18 cellular contexts compared by ENCODE assay signal in genomic region chr5:41968153-41968723, GRCh38. TPM values are rescaled to one million over a fixed set of nuclear protein-coding genes. Genes with fewer than 3 reads are reported as not detected.
A peak's percentile ranks its signal among the peaks of the same experiment; 100 is the strongest.
DNase-seq lines count a peak whose midpoint lies in the region; ATAC-seq, FAIRE-seq and TF ChIP-seq lines count a peak whose summit lies in the region.
"Had no signal": no experiment of that assay in that cellular context is flagged by ENCODE, and none has a peak within 500 bp of the region (broad histone marks: within the 10 kb centered on the region; RNA-seq: fewer than 3 reads in every experiment).

No MANE protein-coding gene starts in this region.

- no peak for TF ChIP-seq RAD21 in K562 (CRISPR knock-in tag; conservative IDR thresholded peaks at IDR 0.05 in 1 of 2, IDR thresholded peaks at IDR 0.05 in 1 of 2)

- no peak overlapping the region for H3K27ac Mint-ChIP-seq in neural crest cell (ENCODE audit: unreplicated experiment)
- no peak overlapping the region for H3K27ac Mint-ChIP-seq in activated CD8-positive, alpha-beta T cell treated with anti-CD3 and anti-CD28 coated beads for 36 hours
- H3K27ac Mint-ChIP-seq: dendritic cell treated with granulocyte-macrophage colony-stimulating factor and Interleukin-4, amounts not matched to agents 40 ng/mL and 50 ng/mL, for 4 days had no signal

- H4K20me1 ChIP-seq in DOHH2 (ENCODE audit: control insufficient read depth, insufficient read depth, low read depth, low read length) (no peaks in the 10 kb centered on the region), K562 (replicated peaks; ENCODE audit: control insufficient read depth, insufficient read depth, low read length) (no peaks in the 10 kb centered on the region)
- H4K20me1 ChIP-seq: BLaER1 had no signal

- no peaks in the 10 kb centered on the region for H3K9me3 ChIP-seq in DOHH2 (ENCODE audit: control insufficient read depth, insufficient read depth, low read length)
- no peaks in the 10 kb centered on the region for H3K9me3 ChIP-seq in K562 (replicated peaks; ENCODE audit: control insufficient read depth, insufficient read depth, low read depth, low read length)
- H3K9me3 ChIP-seq: BLaER1, ovary had no signal

- TF ChIP-seq CTCF in DOHH2 (IDR thresholded peaks at IDR 0.05; ENCODE audit: low read depth, low read length, poor library complexity, severe bottlenecking) (peak; percentile 26), HFF-Myc (IDR thresholded peaks at IDR 0.05; ENCODE audit: low read depth, low read length, missing control alignments) (peak; percentile 20), K562 (IDR thresholded peaks at IDR 0.05 in 2 of 3, conservative IDR thresholded peaks at IDR 0.05 in 1 of 3; ENCODE audit: insufficient read depth in 2 of 3, low read depth in 1 of 3, low read length in 3 of 3) (peak; percentile 7 to 38 (median 27); a peak in 2 of 6 replicates), neural crest cell (conservative IDR thresholded peaks at IDR 0.05) (peak; percentile 35)
- no peak for TF ChIP-seq CTCF in activated CD8-positive, alpha-beta T cell treated with anti-CD3 and anti-CD28 coated beads for 36 hours (IDR thresholded peaks at IDR 0.05)

- H3K4me2 ChIP-seq in DOHH2 (ENCODE audit: low read length) (no peak overlapping the region), K562 (ENCODE audit: insufficient read depth, low read length) (no peak overlapping the region)
- H3K4me2 ChIP-seq: BLaER1 had no signal

- DNase-seq in HFF-Myc (ENCODE audit: extremely low read depth, low read depth) (no peak), K562 (ENCODE audit: extremely low read depth in 1 of 4, low spot score in 3 of 4) (peak in 1 of 4 experiments; percentile 20), neural crest cell (ENCODE audit: low read depth, low spot score) (no peak), iPS-NIHi7 (ENCODE audit: extremely low spot score) (no peak), superior temporal gyrus (ENCODE audit: extremely low spot score) (no peak)
- DNase-seq in activated CD8-positive, alpha-beta T cell treated with anti-CD3 and anti-CD28 coated beads for 36 hours = no peak
- DNase-seq: lower lobe of right lung; NCI-H1092 treated with DMSO at 0.1 percent for 48 hours; NCI-H2107; NCI-H526; ovary; SHP77 treated with DMSO at 0.1 percent for 48 hours; stimulated activated CD4-positive, alpha-beta T cell treated with anti-CD3 and anti-CD28 coated beads, Interleukin-4, amount 100 ng/mL, for 24 hours; T-helper 2 cell had no signal

- WGBS in K562 (ENCODE audit: insufficient coverage, low coverage, missing lambda C conversion rate) = 48% methylated on average over 22 of the region's 22 CpGs

- peaks cover 3% of the 10 kb centered on the region for H3K9me3 Mint-ChIP-seq in neural crest cell
- peaks cover 6% of the 10 kb centered on the region for H3K9me3 Mint-ChIP-seq in activated CD8-positive, alpha-beta T cell treated with anti-CD3 and anti-CD28 coated beads for 36 hours

- H3K36me3 Mint-ChIP-seq in neural crest cell (ENCODE audit: low read depth) = no peaks in the 10 kb centered on the region
- no peaks in the 10 kb centered on the region for H3K36me3 Mint-ChIP-seq in activated CD8-positive, alpha-beta T cell treated with anti-CD3 and anti-CD28 coated beads for 36 hours (ENCODE audit: low read depth)

- H3K27ac ChIP-seq in DOHH2 (ENCODE audit: low read depth, low read length) = no peak overlapping the region
- no peak overlapping the region for H3K27ac ChIP-seq in K562 (ENCODE audit: extremely low read depth, low read depth, low read length)
- H3K27ac ChIP-seq: BLaER1, lower lobe of right lung, ovary had no signal

- H3K9me1 ChIP-seq in K562 (ENCODE audit: control insufficient read depth, insufficient read depth, low read length) = no peaks in the 10 kb centered on the region

- TF ChIP-seq EP300 in K562 (IDR thresholded peaks at IDR 0.05; ENCODE audit: low read length) = no peak

- no peaks in the 10 kb centered on the region for H3K4me1 ChIP-seq in DOHH2 (ENCODE audit: control insufficient read depth, low read length)
- H3K4me1 ChIP-seq in K562 (replicated peaks in 1 of 2; ENCODE audit: control insufficient read depth in 2 of 2, insufficient read depth in 2 of 2, low read length in 2 of 2) = 0 out of 5 replicates have a peak, but pooled peaks cover 0 to 3% of the 10 kb centered on the region in 2 experiments
- H3K4me1 ChIP-seq: BLaER1, lower lobe of right lung had no signal

- H2AFZ ChIP-seq in K562 (ENCODE audit: low read depth, low read length) = no peak overlapping the region

- H3K36me3 ChIP-seq in DOHH2 (ENCODE audit: control insufficient read depth, low read length) (no peaks in the 10 kb centered on the region), K562 (ENCODE audit: control insufficient read depth, insufficient read depth, low read length) (no peaks in the 10 kb centered on the region)
- H3K36me3 ChIP-seq: BLaER1, lower lobe of right lung, ovary had no signal

- H3K9me2 ChIP-seq in DOHH2 (replicated peaks; ENCODE audit: control insufficient read depth, low read length) = no peaks in the 10 kb centered on the region

- no peak overlapping the region for H3K4me3 ChIP-seq in DOHH2 (ENCODE audit: low read length)
- no peak overlapping the region for H3K4me3 ChIP-seq in HFF-Myc (replicated peaks; ENCODE audit: low read depth, low read length)
- no peak overlapping the region for H3K4me3 ChIP-seq in K562
- H3K4me3 ChIP-seq: BLaER1, lower lobe of right lung, ovary had no signal

- FAIRE-seq in K562 (lab: Jason Lieb, UNC) = no peak
- FAIRE-seq: H54 had no signal

- H3F3A ChIP-seq in DOHH2 (ENCODE audit: control insufficient read depth, insufficient read depth) = no peaks in the 10 kb centered on the region

- no peaks in the 10 kb centered on the region for H3K4me1 Mint-ChIP-seq in neural crest cell
- no peaks in the 10 kb centered on the region for H3K4me1 Mint-ChIP-seq in activated CD8-positive, alpha-beta T cell treated with anti-CD3 and anti-CD28 coated beads for 36 hours (ENCODE audit: low read depth)

- no peaks in the 10 kb centered on the region for H3K79me2 ChIP-seq in DOHH2 (ENCODE audit: control insufficient read depth, low read length)
- H3K79me2 ChIP-seq in K562 (ENCODE audit: control insufficient read depth, insufficient read depth, low read length) = no peaks in the 10 kb centered on the region

- TF ChIP-seq POLR2A in K562 (conservative IDR thresholded peaks at IDR 0.05) = no peak

- POLR2A ChIA-PET in K562 (lab: Yijun Ruan, JAX) = no interaction called here
- POLR2A ChIA-PET in activated CD8-positive, alpha-beta T cell treated with anti-CD3 and anti-CD28 coated beads for 36 hours (lab: Charles Lee) = no interaction called here

- in situ Hi-C loops in K562 (cut with MboI) = no loop called here

- no peak overlapping the region for H3K4me3 Mint-ChIP-seq in neural crest cell
- H3K4me3 Mint-ChIP-seq in activated CD8-positive, alpha-beta T cell treated with anti-CD3 and anti-CD28 coated beads for 36 hours = no peak overlapping the region
- H3K4me3 Mint-ChIP-seq: dendritic cell treated with granulocyte-macrophage colony-stimulating factor and Interleukin-4, amounts not matched to agents 40 ng/mL and 50 ng/mL, for 4 days had no signal

- H3K27me3 ChIP-seq in DOHH2 (ENCODE audit: control insufficient read depth, low read length) (no peaks in the 10 kb centered on the region), K562 (ENCODE audit: control insufficient read depth in 2 of 2, insufficient read depth in 2 of 2, low read length in 2 of 2) (no peaks in the 10 kb centered on the region)
- H3K27me3 ChIP-seq: BLaER1, ovary had no signal

- BruUV-seq in K562 (replicated peaks; lab: Mats Ljungman, UMichigan) = no TSS peak

- CTCF ChIA-PET in K562 (lab: Yijun Ruan, JAX; ENCODE audit: low intra/inter-chr PET ratio) = no interaction called here
- CTCF ChIA-PET in activated CD8-positive, alpha-beta T cell treated with anti-CD3 and anti-CD28 coated beads for 36 hours (lab: Charles Lee) = interaction anchor here (1.1 kb wide), 1 partner anchor 37 kb away, joined by 3 read pairs; no protein-coding TSS in a partner anchor

- no peak overlapping the region for H3K9ac ChIP-seq in K562 (ENCODE audit: insufficient read depth in 1 of 2, low read depth in 2 of 2, low read length in 2 of 2)
- H3K9ac ChIP-seq: BLaER1 had no signal

- peak; percentile 41; the same call in 2 of the 3 replicates for ATAC-seq in K562
- no peak for ATAC-seq in activated CD8-positive, alpha-beta T cell treated with anti-CD3 and anti-CD28 coated beads for 36 hours
- ATAC-seq: lower lobe of right lung had no signal

- H3K27me3 Mint-ChIP-seq in neural crest cell (ENCODE audit: low read depth) = no peaks in the 10 kb centered on the region
- peaks cover 2% of the 10 kb centered on the region for H3K27me3 Mint-ChIP-seq in activated CD8-positive, alpha-beta T cell treated with anti-CD3 and anti-CD28 coated beads for 36 hours
- H3K27me3 Mint-ChIP-seq: dendritic cell treated with granulocyte-macrophage colony-stimulating factor and Interleukin-4, amounts not matched to agents 40 ng/mL and 50 ng/mL, for 4 days had no signal

- intact Hi-C loops in K562 (cut with micrococcal nuclease) = no loop called here
- intact Hi-C loops in activated CD8-positive, alpha-beta T cell treated with anti-CD3 and anti-CD28 coated beads for 36 hours (cut with micrococcal nuclease) = no loop called here

RNA-seq across cellular contexts. Expression of gene FBXO4, which starts 43.2 kb away (rescaled TPM):
- total RNA-seq in K562 (2011; cell fraction: chromatin; rRNA removed; ENCODE audit: low replicate concordance) = 9.4 and 30.6 TPM in 2 replicates
- total RNA-seq in K562 (2011; cell fraction: nucleolus; rRNA removed) = 7.9 and 8.7 TPM in 2 replicates
- 20.8 and 29.9 TPM in 2 replicates for total RNA-seq in K562 (2011; cell fraction: nucleoplasm; rRNA removed)
- total RNA-seq in K562 (2014; rRNA removed) = 17.1 and 18.3 TPM in 2 replicates
- 21.0 and 24.9 TPM in 2 replicates for total RNA-seq in K562 (2014; rRNA removed; fragmentation: Illumina TruSeq; extraction: Trizol)
- total RNA-seq in K562 (2015; rRNA removed; fragmentation: Illumina TruSeq; extraction: Trizol) = 18.9 and 19.6 TPM in 2 replicates
- 15.1 and 19.6 TPM in 2 replicates for total RNA-seq in K562 (2021)
- polyA plus RNA-seq in K562 (2011; rRNA removed) = 31.2 and 33.4 TPM in 2 replicates
- polyA plus RNA-seq in K562 (2011; cell fraction: cytosol; rRNA removed) = 7.6 and 22.2 TPM in 2 replicates
- polyA plus RNA-seq in K562 (2011; cell fraction: nucleus; rRNA removed) = 11.7 and 19.2 TPM in 2 replicates
- 11.3 and 23.0 TPM in 2 replicates for polyA plus RNA-seq in K562 (2012)
- 19.0 and 19.3 TPM in 2 replicates for polyA plus RNA-seq in K562 (2014; fragmentation: Illumina TruSeq; extraction: Trizol)
- 1 to 10 TPM; 5.9 to 8.2 TPM for polyA plus RNA-seq in K562 (2014; fragmentation: Nextera tagmentation; extraction: Ambion mirVana)
- polyA plus RNA-seq in K562 (2014; rRNA removed) = 19.7 and 20.4 TPM in 2 replicates
- polyA minus RNA-seq in K562 (2011; rRNA and poly(A)+ RNA removed) = 29.8 and 38.5 TPM in 2 replicates
- 10.0 and 10.7 TPM in 2 replicates for polyA minus RNA-seq in K562 (2011; cell fraction: cytosol; rRNA and poly(A)+ RNA removed)
- polyA minus RNA-seq in K562 (2011; cell fraction: nucleus; rRNA and poly(A)+ RNA removed) = 12.8 and 29.5 TPM in 2 replicates
- 9.1 and 10.1 TPM in 2 replicates for total RNA-seq in neural crest cell
- total RNA-seq in activated CD8-positive, alpha-beta T cell treated with anti-CD3 and anti-CD28 coated beads for 36 hours = 10 to 100 TPM; 18.5 to 21.0 TPM
